Comparison of ENCODE assay signal across 13 cellular contexts in genomic region chr2:130202518-130202917, GRCh38. TPM values are rescaled to one million over a fixed set of nuclear protein-coding genes. Genes with fewer than 3 reads are reported as not detected.
"Had no signal": no experiment of that assay in that cellular context is flagged by ENCODE, and none has a peak within 500 bp of the region (broad histone marks: within the 10 kb centered on the region; RNA-seq: fewer than 3 reads in every experiment).

No MANE protein-coding gene starts in this region.

RNA-seq across cellular contexts. Expression of gene TUBA3E, which starts 4.3 kb away (rescaled TPM):
- total RNA-seq: activated CD4-positive, alpha-beta memory T cell treated with anti-CD3 and anti-CD28 coated beads for 36 hours; activated CD4-positive, alpha-beta T cell treated with anti-CD3 and anti-CD28 coated beads for 36 hours; activated CD8-positive, alpha-beta memory T cell treated with anti-CD3 and anti-CD28 coated beads, Interleukin-2, amount 10 ng/mL, durations not matched to agents 7 days and 5 days; chondrocyte; kidney; lung; osteocyte; psoas muscle; sciatic nerve; spleen; suprapubic skin; T-cell; upper lobe of left lung had no signal
- polyA plus RNA-seq: lung had no signal

RNA-seq across cellular contexts. Expression of gene CCDC74B, which starts 57.6 kb away (rescaled TPM):
- total RNA-seq: psoas muscle had no signal
